In the genomic region with DNA sequence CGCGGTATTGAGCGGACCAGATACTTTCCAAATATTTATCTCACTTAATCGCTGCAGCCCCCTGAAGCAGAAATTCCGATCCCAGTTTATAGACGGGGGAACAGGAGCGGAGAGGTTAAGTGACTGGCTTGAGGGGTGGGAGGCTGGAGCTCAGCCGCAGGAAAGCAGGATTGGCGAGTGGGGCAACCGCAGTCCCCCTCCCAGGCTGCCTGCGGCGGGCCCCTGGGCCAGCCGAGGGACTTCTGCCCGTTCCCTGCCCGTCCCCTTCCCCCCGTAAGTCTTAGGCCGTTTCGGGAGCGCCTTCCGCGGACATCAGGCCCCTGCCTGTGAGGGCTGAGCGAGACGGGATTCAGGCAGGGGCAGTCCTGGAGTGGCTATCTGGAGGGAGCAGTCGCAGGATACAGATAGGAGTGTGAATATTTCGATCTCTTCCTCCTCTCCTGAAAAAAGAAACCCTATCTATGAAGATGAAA, we compare ENCODE assay signal across 8 cellular contexts. TPM values are rescaled to one million over a fixed set of nuclear protein-coding genes. Genes with fewer than 3 reads are reported as not detected.
DNase-seq lines count a peak whose midpoint lies in the region; ATAC-seq and TF ChIP-seq lines count a peak whose summit lies in the region.

No MANE protein-coding gene starts in this region.

- dilution Hi-C loops in mammary epithelial cell (cut with HindIII; ENCODE audit: low sequenced_read_pairs), result no loop called here

- H3K9me3 ChIP-seq in mammary epithelial cell (replicated peaks; ENCODE audit: insufficient read depth, low read length) (no peaks in the 10 kb centered on the region), thoracic aorta (no peaks in the 10 kb centered on the region)

- peak; percentile 41 for DNase-seq in NCI-H1092 treated with DMSO at 0.1 percent for 48 hours (lab: John Stamatoyannopoulos, UW)
- DNase-seq in NCI-H1092 (lab: John Stamatoyannopoulos, UW), result no peak
- peak; percentile 56 for DNase-seq in NCI-H748 (lab: John Stamatoyannopoulos, UW; ENCODE audit: unreplicated experiment)
- peak; percentile 12 for DNase-seq in mammary epithelial cell
- no peak for DNase-seq in left lobe of liver (ENCODE audit: low spot score)
- no peak for DNase-seq in thoracic aorta (ENCODE audit: low spot score)
- DNase-seq in NOMO-1 treated with dmso at 0.1 percent for 144 hours (lab: John Stamatoyannopoulos, UW; ENCODE audit: unreplicated experiment), result no peak
- DNase-seq in NCI-H128 (lab: John Stamatoyannopoulos, UW; ENCODE audit: unreplicated experiment), result no peak

- peak overlapping the region; percentile 99 for H3K4me2 ChIP-seq in mammary epithelial cell (ENCODE audit: insufficient read depth, low read depth, low read length)

- peaks cover 18% of the 10 kb centered on the region for H3K79me2 ChIP-seq in mammary epithelial cell (ENCODE audit: insufficient read depth, low read length)

- in situ Hi-C loops in mammary epithelial cell (cut with MboI; ENCODE audit: low sequenced_read_pairs in 2 of 2), result no loop called here

- ATAC-seq in left lobe of liver, result peak; percentile 8
- ATAC-seq in thoracic aorta (ENCODE audit: insufficient number of reproducible peaks, low FRiP score, low read depth), result no peak

- peak overlapping the region; percentile 97 for H2AFZ ChIP-seq in mammary epithelial cell (ENCODE audit: low read depth, low read length)

- intact Hi-C loops in mammary epithelial cell (cut with micrococcal nuclease), result loop anchor here (1.0 kb wide), 1 partner anchor 33 kb away; no protein-coding TSS in a partner anchor

- H3K4me1 ChIP-seq in mammary epithelial cell (ENCODE audit: insufficient read depth, low read length) (peaks cover 37% of the 10 kb centered on the region), thoracic aorta (ENCODE audit: control insufficient read depth in 1 of 2, low read depth in 2 of 2) (peaks cover 0 to 13% of the 10 kb centered on the region in 2 donors)

- H3K36me3 ChIP-seq in mammary epithelial cell (ENCODE audit: insufficient read depth, low read length) (no peaks in the 10 kb centered on the region), thoracic aorta (no peaks in the 10 kb centered on the region)

- H3K27me3 ChIP-seq in mammary epithelial cell (ENCODE audit: insufficient read depth, low read length) (no peaks in the 10 kb centered on the region), thoracic aorta (replicated peaks; ENCODE audit: insufficient read depth) (no peaks in the 10 kb centered on the region)

- CTCF ChIA-PET in mammary epithelial cell (lab: Charles Lee; ENCODE audit: low non-redundant PET), result no interaction called here

- H4K20me1 ChIP-seq in mammary epithelial cell (ENCODE audit: insufficient read depth, low read length), result no peaks in the 10 kb centered on the region

- no peak for TF ChIP-seq CTCF in mammary epithelial cell (conservative IDR thresholded peaks at IDR 0.05 in 1 of 2, IDR thresholded peaks at IDR 0.05 in 1 of 2; ENCODE audit: extremely low read depth in 1 of 2, insufficient read depth in 1 of 2, low read depth in 1 of 2, low read length in 2 of 2)
- TF ChIP-seq CTCF in thoracic aorta (IDR thresholded peaks at IDR 0.05), result no peak

- 10% methylated on average over 21 of the region's 25 CpGs for WGBS in mammary epithelial cell (ENCODE audit: low coverage, missing lambda C conversion rate)

- BruUV-seq in mammary epithelial cell (replicated peaks; lab: Mats Ljungman, UMichigan), result no TSS peak

- H3K4me3 ChIP-seq in mammary epithelial cell (replicated peaks in 1 of 3; ENCODE audit: insufficient read depth in 1 of 3, low read depth in 2 of 3, low read length in 3 of 3) (peak overlapping the region; percentile 60 to 89 (median 85)), thoracic aorta (peak overlapping the region; percentile 78)

- H3K27ac ChIP-seq in mammary epithelial cell (ENCODE audit: insufficient read depth, low read depth, low read length), result peak overlapping the region; percentile 67
- H3K27ac ChIP-seq in thoracic aorta, result no peak overlapping the region

- H3K9ac ChIP-seq in mammary epithelial cell (ENCODE audit: insufficient read depth, low read length), result peak overlapping the region; percentile 74

RNA-seq across cellular contexts. Expression of gene STRIP2, which starts 0.7 kb away (rescaled TPM):
- total RNA-seq in mammary epithelial cell (10 to 100 TPM in 1 of 2 donors, 1 to 10 TPM in 1; 5.2 to 12.5 TPM), left lobe of liver (0.96 TPM), thoracic aorta (1 to 10 TPM in 1 of 2 donors, not detected in 1; 1.1 TPM)
- 8.2 TPM for polyA plus RNA-seq in mammary epithelial cell
- polyA minus RNA-seq in mammary epithelial cell, result 26.6 TPM

Comparison
In these comparisons a context has a peak if more than half of its experiments do, and no peak if none do; other contexts are left out.
1. DNase-seq: peak in NCI-H1092 treated with DMSO at 0.1 percent for 48 hours (single experiment), NCI-H748 (single experiment) and mammary epithelial cell (single experiment); none in NCI-H1092 (single experiment), left lobe of liver (single experiment), thoracic aorta (single experiment), NOMO-1 treated with dmso at 0.1 percent for 144 hours (single experiment) and NCI-H128 (single experiment).